In genomic region chr2:241701405-241702154, GRCh38 we compare ENCODE assay signal across 8 cellular contexts. TPM values are rescaled to one million over a fixed set of nuclear protein-coding genes. Genes with fewer than 3 reads are reported as not detected.
DNase-seq lines count a peak whose midpoint lies in the region; ATAC-seq and TF ChIP-seq lines count a peak whose summit lies in the region.

TSS of gene ING5 (plus strand) at chr2:241702039. CDS start at chr2:241702066, 27 bp downstream.

- DNase-seq in Ammon's horn (ENCODE audit: low spot score), result peak; percentile 93
- peak; percentile 85 for DNase-seq in GM19238 (ENCODE audit: insufficient read length, low spot score)
- peak; percentile 87 for DNase-seq in NCI-H510A treated with DMSO at 0.1 percent for 48 hours (lab: John Stamatoyannopoulos, UW)
- DNase-seq in activated CD4-positive, alpha-beta T cell treated with anti-CD3 and anti-CD28 coated beads for 36 hours, result peak; percentile 98
- DNase-seq in chondrocyte (ENCODE audit: low spot score), result no peak
- peak; percentile 93 for DNase-seq in kidney tubule cell (ENCODE audit: low spot score)
- peak; percentile 93 to 97 for DNase-seq in stimulated activated CD4-positive, alpha-beta T cell treated with anti-CD3 and anti-CD28 coated beads, Interleukin-1b, Interleukin-23, amount 100 ng/mL, for 1 hour (ENCODE audit: low read depth in 2 of 2)

- peak; percentile 58 for ATAC-seq in HG03432 (IDR thresholded peaks at IDR 0.05; ENCODE audit: unreplicated experiment)
- peak; percentile 77 for ATAC-seq in activated CD4-positive, alpha-beta T cell treated with anti-CD3 and anti-CD28 coated beads for 36 hours

- H3K4me1 Mint-ChIP-seq in activated CD4-positive, alpha-beta T cell treated with anti-CD3 and anti-CD28 coated beads for 36 hours, result peaks cover 29% of the 10 kb centered on the region
- H3K4me1 Mint-ChIP-seq in chondrocyte (ENCODE audit: low read depth), result peaks cover 13% of the 10 kb centered on the region

- H3K27ac Mint-ChIP-seq in activated CD4-positive, alpha-beta T cell treated with anti-CD3 and anti-CD28 coated beads for 36 hours, result peak within 1 kb of the TSS; percentile 77
- H3K27ac Mint-ChIP-seq in chondrocyte (ENCODE audit: unreplicated experiment), result peak within 1 kb of the TSS; percentile 79

- TF ChIP-seq CTCF in chondrocyte (IDR thresholded peaks at IDR 0.05), result peak; percentile 39

- intact Hi-C loops in activated CD4-positive, alpha-beta T cell treated with anti-CD3 and anti-CD28 coated beads for 36 hours (cut with DNase I, micrococcal nuclease), result loop anchor here (1.0 to 5.0 kb wide), 16 partner anchors 15 to 1141 kb away; partner anchors contain the start of genes D2HGDH (in 2 of the 2), DTYMK (in 2 of the 2), FARP2 (in 2 of the 2) and ATG4B (in 1 of the 2)

- no peaks in the 10 kb centered on the region for H3K27me3 Mint-ChIP-seq in activated CD4-positive, alpha-beta T cell treated with anti-CD3 and anti-CD28 coated beads for 36 hours
- no peaks in the 10 kb centered on the region for H3K27me3 Mint-ChIP-seq in chondrocyte (ENCODE audit: low read depth)

- CTCF ChIA-PET in activated CD4-positive, alpha-beta T cell treated with anti-CD3 and anti-CD28 coated beads for 36 hours (lab: Charles Lee), result interaction anchor here (0.6 to 6.0 kb wide), 8 partner anchors 14 to 388 kb away, joined by 3 to 33 read pairs (median 4); partner anchors contain the start of genes D2HGDH, DTYMK and RTP5

- H3K4me3 Mint-ChIP-seq in activated CD4-positive, alpha-beta T cell treated with anti-CD3 and anti-CD28 coated beads for 36 hours, result peak within 1 kb of the TSS; percentile 86
- peak within 1 kb of the TSS; percentile 77 for H3K4me3 Mint-ChIP-seq in chondrocyte (ENCODE audit: unreplicated experiment)

- H3K9me3 Mint-ChIP-seq in activated CD4-positive, alpha-beta T cell treated with anti-CD3 and anti-CD28 coated beads for 36 hours (ENCODE audit: low read depth), result no peaks in the 10 kb centered on the region
- H3K9me3 Mint-ChIP-seq in chondrocyte (ENCODE audit: low read depth), result peaks cover under 1% of the 10 kb centered on the region

- peaks cover 23% of the 10 kb centered on the region for H3K36me3 Mint-ChIP-seq in activated CD4-positive, alpha-beta T cell treated with anti-CD3 and anti-CD28 coated beads for 36 hours (ENCODE audit: low read depth)
- peaks cover 9% of the 10 kb centered on the region for H3K36me3 Mint-ChIP-seq in chondrocyte (ENCODE audit: low read depth)

- POLR2A ChIA-PET in activated CD4-positive, alpha-beta T cell treated with anti-CD3 and anti-CD28 coated beads for 36 hours (lab: Charles Lee), result interaction anchor here (0.6 to 3.1 kb wide), 8 partner anchors 12 to 179 kb away, joined by 3 to 31 read pairs (median 4); partner anchors contain the start of genes ATG4B, D2HGDH, DTYMK and THAP4

RNA-seq across cellular contexts. Expression of gene ING5, which starts in this region (rescaled TPM):
- total RNA-seq in activated CD4-positive, alpha-beta T cell treated with anti-CD3 and anti-CD28 coated beads for 36 hours, result 10 to 100 TPM; 38.4 to 39.7 TPM
- 13.8 to 25.2 TPM (median 16.3 TPM) in 3 replicates for total RNA-seq in chondrocyte
